In genomic region chr19:33320636-33321035, GRCh38 we compare ENCODE assay signal across 24 cellular contexts.
"Had no signal": no experiment of that assay in that cellular context is flagged by ENCODE, and none has a peak within 500 bp of the region (broad histone marks: within the 10 kb centered on the region; RNA-seq: fewer than 3 reads in every experiment).

No MANE protein-coding gene starts in this region.

- H3K9me3 ChIP-seq: suprapubic skin, testis, thoracic aorta, thyroid gland, transverse colon, upper lobe of left lung, upper lobe of right lung, uterus, vagina had no signal

- DNase-seq: stimulated activated CD4-positive, alpha-beta T cell treated with anti-CD3 and anti-CD28 coated beads, Interleukin-2, amount 100 ng/mL, for 48 hours; stimulated activated CD4-positive, alpha-beta T cell treated with anti-CD3 and anti-CD28 coated beads, Interleukin-4, amount 100 ng/mL, for 1 hour; stimulated activated CD4-positive, alpha-beta T cell treated with anti-CD3 and anti-CD28 coated beads, Interleukin-4, amount 100 ng/mL, for 24 hours; stimulated activated CD4-positive, alpha-beta T cell treated with anti-CD3 and anti-CD28 coated beads, Interleukin-4, amount 100 ng/mL, for 4 hours; stimulated activated CD8-positive, alpha-beta memory T cell treated with anti-CD3 and anti-CD28 coated beads, Interleukin-4, amount 100 ng/mL, for 48 hours; stimulated activated naive B cell treated with anti-CD40 and anti-IgM and Interleukin-4, amounts not matched to agents 10 μg/mL and 1 μg/mL and 100 μg/mL, for 72 hours; stimulated activated naive CD4-positive, alpha-beta T cell; stimulated activated naive CD4-positive, alpha-beta T cell treated with Interleukin-2 at 50 U/mL for 16 hours; stimulated activated naive CD8-positive, alpha-beta T cell treated with anti-CD3 and anti-CD28 coated beads, Interleukin-15, amount 100 ng/mL, for 72 hours; stimulated activated naive CD8-positive, alpha-beta T cell treated with anti-CD3 and anti-CD28 coated beads, Interleukin-15, Interleukin-2, amounts not matched to agents 100 U/mL and 50 U/mL, for 24 hours; stomach; substantia nigra; testis; thyroid gland; tibial artery; transverse colon; trophoblast cell; upper lobe of left lung; upper lobe of right lung; uterus had no signal

- H3K4me3 ChIP-seq: stomach, suprapubic skin, testis, thoracic aorta, thyroid gland, tibial artery, tibial nerve, transverse colon, upper lobe of left lung, upper lobe of right lung, uterus, vagina had no signal

- H3K36me3 ChIP-seq: stomach, suprapubic skin, thoracic aorta, thyroid gland, tibial artery, tibial nerve, transverse colon, upper lobe of left lung, upper lobe of right lung, uterus, vagina had no signal

- H3K4me1 ChIP-seq: testis, thyroid gland, tibial artery, tibial nerve, upper lobe of left lung, upper lobe of right lung, uterus had no signal

- H3K27ac ChIP-seq: stomach, suprapubic skin, testis, thoracic aorta, thyroid gland, tibial artery, tibial nerve, transverse colon, upper lobe of left lung, upper lobe of right lung, uterus, vagina had no signal
